39 cellular contexts compared by ENCODE assay signal in genomic region chr10:55348534-55348933, GRCh38.
"Had no signal": no experiment of that assay in that cellular context is flagged by ENCODE, and none has a peak within 500 bp of the region (broad histone marks: within the 10 kb centered on the region; RNA-seq: fewer than 3 reads in every experiment).

No MANE protein-coding gene starts in this region.

- H3K4me1 ChIP-seq: adrenal gland, ascending aorta, body of pancreas, breast epithelium had no signal

- FAIRE-seq: astrocyte, bronchial epithelial cell had no signal

- H3K27me3 ChIP-seq: adrenal gland, ascending aorta, body of pancreas, brain microvascular endothelial cell, breast epithelium, cardiac muscle cell had no signal

- H3K27me3 Mint-ChIP-seq: activated naive CD4-positive, alpha-beta T cell treated with anti-CD3 and anti-CD28 coated beads, Interleukin-2, amount 10 ng/mL, durations not matched to agents 7 days and 5 days; activated naive CD4-positive, alpha-beta T cell treated with anti-CD3 and anti-CD28 coated beads, Interleukin-2, amount 50 U/mL, for 24 hours; activated naive CD8-positive, alpha-beta T cell; activated naive CD8-positive, alpha-beta T cell treated with anti-CD3 and anti-CD28 coated beads for 36 hours; activated naive CD8-positive, alpha-beta T cell treated with anti-CD3 and anti-CD28 coated beads, Interleukin-2, amount 10 ng/mL, durations not matched to agents 7 days and 5 days; activated naive CD8-positive, alpha-beta T cell treated with anti-CD3 and anti-CD28 coated beads, Interleukin-2, amount 50 U/mL, for 24 hours; activated T-cell treated with anti-CD3 and anti-CD28 coated beads, Interleukin-2, amount 50 U/mL, for 24 hours; activated T-helper 17 cell treated with anti-CD3 and anti-CD28 coated beads, Interleukin-2, amount 50 U/mL, for 72 hours; central memory CD8-positive, alpha-beta T cell had no signal

- ATAC-seq: activated naive CD4-positive, alpha-beta T cell treated with anti-CD3 and anti-CD28 coated beads, Interleukin-2, amount 50 U/mL, for 72 hours; activated naive CD8-positive, alpha-beta T cell treated with anti-CD3 and anti-CD28 coated beads, Interleukin-2, amount 50 U/mL, for 24 hours; activated T-cell treated with anti-CD3 and anti-CD28 coated beads, Interleukin-2, amount 50 U/mL, for 4 hours; activated T-cell treated with anti-CD3 and anti-CD28 coated beads, Interleukin-2, amount 50 U/mL, for 72 hours; activated T-helper 17 cell treated with anti-CD3 and anti-CD28 coated beads, Interleukin-2, amount 50 U/mL, for 72 hours; body of pancreas had no signal

- H3K27ac Mint-ChIP-seq: activated naive CD4-positive, alpha-beta T cell treated with anti-CD3 and anti-CD28 coated beads for 36 hours; activated naive CD4-positive, alpha-beta T cell treated with anti-CD3 and anti-CD28 coated beads, Interleukin-2, amount 10 ng/mL, durations not matched to agents 7 days and 5 days; activated naive CD4-positive, alpha-beta T cell treated with anti-CD3 and anti-CD28 coated beads, Interleukin-2, amount 50 U/mL, for 24 hours; activated naive CD4-positive, alpha-beta T cell treated with anti-CD3 and anti-CD28 coated beads, Interleukin-2, amount 50 U/mL, for 72 hours; activated naive CD8-positive, alpha-beta T cell; activated naive CD8-positive, alpha-beta T cell treated with anti-CD3 and anti-CD28 coated beads for 36 hours; activated naive CD8-positive, alpha-beta T cell treated with anti-CD3 and anti-CD28 coated beads, Interleukin-2, amount 10 ng/mL, durations not matched to agents 7 days and 5 days; activated naive CD8-positive, alpha-beta T cell treated with anti-CD3 and anti-CD28 coated beads, Interleukin-2, amount 50 U/mL, for 24 hours; activated T-cell treated with anti-CD3 and anti-CD28 coated beads, Interleukin-2, amount 50 U/mL, for 24 hours; activated T-cell treated with anti-CD3 and anti-CD28 coated beads, Interleukin-2, amount 50 U/mL, for 72 hours; activated T-helper 1 cell treated with anti-CD3 and anti-CD28 coated beads, Interleukin-12 subunit alpha, Interleukin-12 subunit beta, Interleukin-2, Interleukin-4 antibody, amounts not matched to agents 30 ng/mL and 10 ng/mL and 1 ng/mL, durations not matched to agents 14 hours and 24 hours and 36 hours; activated T-helper 17 cell treated with anti-CD3 and anti-CD28 coated beads, Interleukin-2, amount 50 U/mL, for 72 hours; activated T-helper 2 cell treated with anti-CD3 and anti-CD28 coated beads, Interferon-gamma antibody, Interleukin-2, Interleukin-4, amounts not matched to agents 10 μg/mL and 5 μg/mL and 100 μg/mL, durations not matched to agents 14 hours and 24 hours and 36 hours; brain had no signal

- H3K9me3 ChIP-seq: adrenal gland, ascending aorta, body of pancreas, breast epithelium had no signal

- H3K27ac ChIP-seq: adrenal gland, ascending aorta, body of pancreas, brain microvascular endothelial cell, breast epithelium, cardiac muscle cell had no signal

- H3K4me3 ChIP-seq: adrenal gland, ascending aorta, body of pancreas, breast epithelium, cardiac muscle cell had no signal

- H3K4me1 Mint-ChIP-seq: activated naive CD4-positive, alpha-beta T cell treated with anti-CD3 and anti-CD28 coated beads, Interleukin-2, amount 10 ng/mL, durations not matched to agents 7 days and 5 days; activated naive CD4-positive, alpha-beta T cell treated with anti-CD3 and anti-CD28 coated beads, Interleukin-2, amount 50 U/mL, for 24 hours; activated naive CD8-positive, alpha-beta T cell treated with anti-CD3 and anti-CD28 coated beads for 36 hours; activated naive CD8-positive, alpha-beta T cell treated with anti-CD3 and anti-CD28 coated beads, Interleukin-2, amount 10 ng/mL, durations not matched to agents 7 days and 5 days; activated naive CD8-positive, alpha-beta T cell treated with anti-CD3 and anti-CD28 coated beads, Interleukin-2, amount 50 U/mL, for 24 hours; activated T-helper 17 cell treated with anti-CD3 and anti-CD28 coated beads, Interleukin-2, amount 50 U/mL, for 72 hours; central memory CD8-positive, alpha-beta T cell had no signal

- DNase-seq: activated effector memory CD4-positive, alpha-beta T cell treated with anti-CD3 and anti-CD28 coated beads, Interleukin-2, amount 50 U/mL, for 16 hours; activated effector memory CD4-positive, alpha-beta T cell treated with Interleukin-2 at 50 U/mL for 16 hours; activated gamma-delta T cell; activated gamma-delta T cell treated with Interleukin-2 at 50 U/mL for 16 hours; activated naive CD4-positive, alpha-beta T cell; activated naive CD4-positive, alpha-beta T cell treated with anti-CD3 and anti-CD28 coated beads for 36 hours; activated naive CD4-positive, alpha-beta T cell treated with anti-CD3 and anti-CD28 coated beads, Interleukin-2, amount 10 ng/mL, durations not matched to agents 7 days and 5 days; activated naive CD4-positive, alpha-beta T cell treated with anti-CD3 and anti-CD28 coated beads, Interleukin-2, amount 50 U/mL, for 16 hours; activated naive CD4-positive, alpha-beta T cell treated with Interleukin-2 at 50 U/mL for 16 hours; activated naive CD8-positive, alpha-beta T cell treated with anti-CD3 and anti-CD28 coated beads for 36 hours; activated naive CD8-positive, alpha-beta T cell treated with anti-CD3 and anti-CD28 coated beads, Interleukin-2, amount 10 ng/mL, durations not matched to agents 7 days and 5 days; activated naive CD8-positive, alpha-beta T cell treated with anti-CD3 and anti-CD28 coated beads, Interleukin-2, amount 50 U/mL, for 24 hours; activated T-cell treated with anti-CD3 and anti-CD28 coated beads, Interleukin-2, amount 50 U/mL, for 24 hours; activated T-cell treated with anti-CD3 and anti-CD28 coated beads, Interleukin-2, amount 50 U/mL, for 4 hours; activated T-cell treated with anti-CD3 and anti-CD28 coated beads, Interleukin-2, amount 50 U/mL, for 48 hours; activated T-cell treated with anti-CD3 and anti-CD28 coated beads, Interleukin-2, amount 50 U/mL, for 72 hours; adrenal gland; amniotic stem cell; amygdala; anterior cingulate cortex; aorta; body of pancreas; brain microvascular endothelial cell; caudate nucleus; central memory CD4-positive, alpha-beta T cell; cerebellar nuclear complex had no signal

- H3K9me3 Mint-ChIP-seq: activated naive CD8-positive, alpha-beta T cell treated with anti-CD3 and anti-CD28 coated beads, Interleukin-2, amount 10 ng/mL, durations not matched to agents 7 days and 5 days; activated T-helper 1 cell treated with anti-CD3 and anti-CD28 coated beads, Interleukin-12 subunit alpha, Interleukin-12 subunit beta, Interleukin-2, Interleukin-4 antibody, amounts not matched to agents 30 ng/mL and 10 ng/mL and 1 ng/mL, durations not matched to agents 14 hours and 24 hours and 36 hours; brain had no signal

- H3K4me3 Mint-ChIP-seq: activated naive CD4-positive, alpha-beta T cell treated with anti-CD3 and anti-CD28 coated beads for 36 hours; activated naive CD4-positive, alpha-beta T cell treated with anti-CD3 and anti-CD28 coated beads, Interleukin-2, amount 10 ng/mL, durations not matched to agents 7 days and 5 days; activated naive CD4-positive, alpha-beta T cell treated with anti-CD3 and anti-CD28 coated beads, Interleukin-2, amount 50 U/mL, for 24 hours; activated naive CD8-positive, alpha-beta T cell; activated naive CD8-positive, alpha-beta T cell treated with anti-CD3 and anti-CD28 coated beads for 36 hours; activated naive CD8-positive, alpha-beta T cell treated with anti-CD3 and anti-CD28 coated beads, Interleukin-2, amount 10 ng/mL, durations not matched to agents 7 days and 5 days; activated naive CD8-positive, alpha-beta T cell treated with anti-CD3 and anti-CD28 coated beads, Interleukin-2, amount 50 U/mL, for 24 hours; activated T-cell treated with anti-CD3 and anti-CD28 coated beads, Interleukin-2, amount 50 U/mL, for 24 hours; activated T-cell treated with anti-CD3 and anti-CD28 coated beads, Interleukin-2, amount 50 U/mL, for 4 hours; activated T-cell treated with anti-CD3 and anti-CD28 coated beads, Interleukin-2, amount 50 U/mL, for 72 hours; activated T-helper 1 cell treated with anti-CD3 and anti-CD28 coated beads, Interleukin-12 subunit alpha, Interleukin-12 subunit beta, Interleukin-2, Interleukin-4 antibody, amounts not matched to agents 30 ng/mL and 10 ng/mL and 1 ng/mL, durations not matched to agents 14 hours and 24 hours and 36 hours; activated T-helper 17 cell treated with anti-CD3 and anti-CD28 coated beads, Interleukin-2, amount 50 U/mL, for 72 hours; brain; central memory CD8-positive, alpha-beta T cell had no signal

- H3K36me3 Mint-ChIP-seq: activated naive CD4-positive, alpha-beta T cell treated with anti-CD3 and anti-CD28 coated beads, Interleukin-2, amount 10 ng/mL, durations not matched to agents 7 days and 5 days; activated naive CD4-positive, alpha-beta T cell treated with anti-CD3 and anti-CD28 coated beads, Interleukin-2, amount 50 U/mL, for 24 hours; activated naive CD4-positive, alpha-beta T cell treated with anti-CD3 and anti-CD28 coated beads, Interleukin-2, amount 50 U/mL, for 72 hours; activated naive CD8-positive, alpha-beta T cell; activated naive CD8-positive, alpha-beta T cell treated with anti-CD3 and anti-CD28 coated beads for 36 hours; activated naive CD8-positive, alpha-beta T cell treated with anti-CD3 and anti-CD28 coated beads, Interleukin-2, amount 10 ng/mL, durations not matched to agents 7 days and 5 days; brain had no signal

- H3K36me3 ChIP-seq: adrenal gland, ascending aorta, brain microvascular endothelial cell, breast epithelium, cardiac muscle cell had no signal
